1 cellular context compared by ENCODE assay signal in genomic region chr16:88754912-88755744, GRCh38.
TF ChIP-seq lines count a peak whose summit lies in the region.

No MANE protein-coding gene starts in this region.

TF ChIP-seq in endothelial cell of umbilical vein, 7 proteins besides CTCF, POLR2A, EP300 and RAD21 (continued from another document):
- no peak for TF ChIP-seq EZH2 (IDR thresholded peaks at IDR 0.05; ENCODE audit: borderline replicate concordance, low read depth, low read length, severe bottlenecking)
- TF ChIP-seq MAX (IDR thresholded peaks at IDR 0.05; ENCODE audit: insufficient read depth, insufficient read length): no peak
- no peak for TF ChIP-seq POLR2AphosphoS5 (IDR thresholded peaks at IDR 0.05; ENCODE audit: insufficient read depth, low read depth, low read length)
- TF ChIP-seq FOS (IDR thresholded peaks at IDR 0.05; ENCODE audit: borderline replicate concordance, insufficient read depth, low read length): no peak
